8 cellular contexts compared by ENCODE assay signal in the genomic region with DNA sequence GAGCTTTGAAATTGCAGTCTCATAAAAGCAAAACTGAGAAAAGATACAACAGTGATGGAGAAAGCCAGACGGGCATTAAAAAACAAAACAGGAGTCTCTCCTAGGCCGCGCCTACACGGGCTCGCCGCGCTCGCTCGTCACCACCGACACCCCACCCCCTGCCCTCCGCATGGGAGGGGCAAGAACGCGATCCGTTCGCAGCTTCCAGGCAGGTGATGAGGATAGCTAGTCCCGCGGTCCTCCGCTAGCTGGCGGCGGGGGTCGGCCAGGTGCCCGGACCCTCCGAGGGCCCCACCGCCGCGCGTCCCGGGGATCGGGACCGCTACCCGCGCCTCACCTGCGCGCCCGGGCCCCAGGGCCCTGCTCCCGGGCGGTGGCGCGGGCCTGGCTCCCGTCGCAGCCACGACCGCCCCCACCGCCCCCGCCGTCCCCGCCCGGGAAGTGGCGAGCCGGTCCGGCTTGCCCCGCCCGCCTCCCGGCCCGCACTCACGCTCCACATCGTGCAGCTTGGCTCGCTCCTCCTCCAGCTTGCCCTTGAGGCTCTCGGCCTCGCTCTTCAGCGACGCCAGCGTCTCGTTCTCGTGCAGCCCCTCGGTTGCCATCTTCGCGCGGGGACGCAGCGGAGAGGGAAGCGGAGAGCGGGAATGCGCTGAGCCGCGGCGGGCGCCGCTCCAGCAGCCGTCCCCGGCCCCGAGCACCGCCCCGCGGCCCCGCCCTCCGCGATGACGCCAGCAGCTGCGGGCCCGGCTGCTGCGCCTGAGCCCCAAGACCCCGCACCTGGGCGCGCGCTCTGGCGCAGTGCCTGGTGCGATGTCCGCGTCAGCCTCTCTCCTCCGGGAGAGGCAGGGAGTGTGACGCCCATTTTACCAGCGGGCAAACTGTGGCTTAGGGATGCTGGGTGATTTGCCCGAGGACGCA. TPM values are rescaled to one million over a fixed set of nuclear protein-coding genes. Genes with fewer than 3 reads are reported as not detected.
DNase-seq lines count a peak whose midpoint lies in the region; ATAC-seq and TF ChIP-seq lines count a peak whose summit lies in the region.

No MANE protein-coding gene starts in this region.

- no peaks in the 10 kb centered on the region for H3K9me3 Mint-ChIP-seq in chondrocyte (ENCODE audit: low read depth)

- H3K27me3 Mint-ChIP-seq in chondrocyte (ENCODE audit: low read depth) = no peaks in the 10 kb centered on the region

- H3K4me1 Mint-ChIP-seq in chondrocyte (ENCODE audit: low read depth) = peaks cover 12% of the 10 kb centered on the region

- peak overlapping the region; percentile 84 for H3K4me3 Mint-ChIP-seq in chondrocyte (ENCODE audit: unreplicated experiment)

- peak; percentile 79 for TF ChIP-seq POLR2A in GM18951 (IDR thresholded peaks at IDR 0.05; ENCODE audit: extremely low read depth, insufficient read depth, insufficient read length)

- DNase-seq in AML-193 (lab: John Stamatoyannopoulos, UW) = peak; percentile 46 to 51
- DNase-seq in NCI-H345 (lab: John Stamatoyannopoulos, UW) = peak; percentile 77
- peak; percentile 72 to 77 for DNase-seq in activated CD4-positive, alpha-beta T cell treated with anti-CD3 and anti-CD28 coated beads for 24 hours (ENCODE audit: low read depth in 2 of 2)
- DNase-seq in chondrocyte (ENCODE audit: low spot score) = no peak
- peak; percentile 85 for DNase-seq in kidney tubule cell (ENCODE audit: low spot score)
- peak; percentile 57 to 81 (median 69) for DNase-seq in stimulated activated CD4-positive, alpha-beta T cell treated with anti-CD3 and anti-CD28 coated beads, Interleukin-1b, Interleukin-23, amount 100 ng/mL, for 24 hours (ENCODE audit: low read depth in 4 of 4, low spot score in 1 of 4)

- in situ Hi-C loops in GM18951 (cut with MboI; ENCODE audit: low sequenced_read_pairs, unreplicated experiment) = no loop called here

- no peak for TF ChIP-seq CTCF in chondrocyte (IDR thresholded peaks at IDR 0.05)

- peak overlapping the region; percentile 93 for H3K27ac Mint-ChIP-seq in chondrocyte (ENCODE audit: unreplicated experiment)

- no peaks in the 10 kb centered on the region for H3K36me3 Mint-ChIP-seq in chondrocyte (ENCODE audit: low read depth)

- peak; percentile 82 for ATAC-seq in HG03159 (IDR thresholded peaks at IDR 0.05; ENCODE audit: unreplicated experiment)

RNA-seq across cellular contexts. Expression of gene GNB5, which starts 11.7 kb away (rescaled TPM):
- 25.7 to 28.9 TPM (median 26.9 TPM) in 3 replicates for total RNA-seq in chondrocyte
